22 cellular contexts compared by ENCODE assay signal in the genomic region with DNA sequence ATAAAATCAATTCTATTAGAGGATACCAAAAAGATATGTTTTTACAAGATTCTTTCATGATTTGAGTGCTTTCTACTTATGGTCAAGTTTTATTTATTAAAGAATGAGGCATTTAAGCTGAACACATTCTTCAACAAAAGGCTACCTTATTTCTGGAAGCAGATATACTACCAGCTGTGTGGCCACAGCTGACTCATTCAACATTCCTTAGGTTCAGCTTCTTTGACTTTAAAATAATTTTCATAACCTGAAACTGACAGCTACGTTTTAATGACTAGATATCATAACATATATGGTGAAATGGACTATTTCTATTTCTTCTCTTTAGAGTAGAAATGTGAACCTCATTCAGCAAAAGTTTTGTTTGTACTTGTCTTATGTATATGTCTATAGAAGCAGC.
A peak's percentile ranks its signal among the peaks of the same experiment; 100 is the strongest.
DNase-seq lines count a peak whose midpoint lies in the region; FAIRE-seq and TF ChIP-seq lines count a peak whose summit lies in the region.
"Had no signal": no experiment of that assay in that cellular context is flagged by ENCODE, and none has a peak within 500 bp of the region (broad histone marks: within the 10 kb centered on the region; RNA-seq: fewer than 3 reads in every experiment).

No MANE protein-coding gene starts in this region.

- H3K36me3 ChIP-seq in bronchial epithelial cell (ENCODE audit: control insufficient read depth, insufficient read depth, low read length) = no peaks in the 10 kb centered on the region
- H3K36me3 ChIP-seq: esophagus muscularis mucosa, lower lobe of right lung, right atrium auricular region, tibial nerve had no signal

- no peaks in the 10 kb centered on the region for H3K9me3 Mint-ChIP-seq in endothelial cell (ENCODE audit: unreplicated experiment)
- H3K9me3 Mint-ChIP-seq: dendritic cell treated with granulocyte-macrophage colony-stimulating factor and Interleukin-4, amounts not matched to agents 40 ng/mL and 50 ng/mL, for 4 days had no signal

- H3K4me3 Mint-ChIP-seq in endothelial cell (ENCODE audit: unreplicated experiment) = no peak overlapping the region
- H3K4me3 Mint-ChIP-seq: activated CD4-positive, alpha-beta memory T cell treated with anti-CD3 and anti-CD28 coated beads, Interleukin-2, amount 10 ng/mL, durations not matched to agents 7 days and 5 days; dendritic cell treated with granulocyte-macrophage colony-stimulating factor and Interleukin-4, amounts not matched to agents 40 ng/mL and 50 ng/mL, for 4 days; natural killer cell had no signal

- no peaks in the 10 kb centered on the region for H3K27me3 ChIP-seq in bronchial epithelial cell (ENCODE audit: control insufficient read depth, insufficient read depth, low read length)
- H3K27me3 ChIP-seq: esophagus muscularis mucosa, right atrium auricular region, tibial nerve had no signal

- FAIRE-seq in bronchial epithelial cell (lab: Jason Lieb, UNC) = no peak
- FAIRE-seq: TTC549 had no signal

- H3K27me3 Mint-ChIP-seq in endothelial cell (ENCODE audit: unreplicated experiment) = peaks cover 1% of the 10 kb centered on the region
- H3K27me3 Mint-ChIP-seq: activated CD4-positive, alpha-beta memory T cell treated with anti-CD3 and anti-CD28 coated beads, Interleukin-2, amount 10 ng/mL, durations not matched to agents 7 days and 5 days; dendritic cell treated with granulocyte-macrophage colony-stimulating factor and Interleukin-4, amounts not matched to agents 40 ng/mL and 50 ng/mL, for 4 days had no signal

- H3K27ac Mint-ChIP-seq in endothelial cell (ENCODE audit: unreplicated experiment) = no peak overlapping the region
- H3K27ac Mint-ChIP-seq: activated CD4-positive, alpha-beta memory T cell treated with anti-CD3 and anti-CD28 coated beads, Interleukin-2, amount 10 ng/mL, durations not matched to agents 7 days and 5 days; dendritic cell treated with granulocyte-macrophage colony-stimulating factor and Interleukin-4, amounts not matched to agents 40 ng/mL and 50 ng/mL, for 4 days; natural killer cell had no signal

- peak; percentile 39 for DNase-seq in AG08396 (ENCODE audit: low spot score)
- DNase-seq in LHCN-M2 (ENCODE audit: low read depth) = peak; percentile 86
- DNase-seq in bronchial epithelial cell (ENCODE audit: low read depth) = peak; percentile 46
- peak; percentile 39 for DNase-seq in kidney tubule cell (ENCODE audit: low spot score)
- DNase-seq in occipital lobe (lab: John Stamatoyannopoulos, UW) = no peak
- no peak for DNase-seq in NCI-H526 treated with DMSO at 0.1 percent for 48 hours (lab: John Stamatoyannopoulos, UW)
- no peak for DNase-seq in activated naive CD4-positive, alpha-beta T cell treated with anti-CD3 and anti-CD28 coated beads, Interleukin-2, amount 50 U/mL, for 16 hours
- DNase-seq in endothelial cell (ENCODE audit: low spot score) = no peak
- DNase-seq: activated CD4-positive, alpha-beta memory T cell treated with anti-CD3 and anti-CD28 coated beads, Interleukin-2, amount 10 ng/mL, durations not matched to agents 7 days and 5 days; AML-193; lower lobe of right lung; natural killer cell; NCI-H1436 treated with DMSO at 0.1 percent for 48 hours; NCI-H2227 treated with DMSO at 0.1 percent for 48 hours; NK-92 treated with Interleukin-12 subunit alpha and Interleukin-12 subunit beta, amount 100 ng/mL, for 24 hours; stimulated activated CD4-positive, alpha-beta T cell treated with anti-CD3 and anti-CD28 coated beads, Interleukin-4, amount 100 ng/mL, for 1 hour had no signal

- H3K36me3 Mint-ChIP-seq in endothelial cell (ENCODE audit: low read depth, unreplicated experiment) = no peaks in the 10 kb centered on the region
- H3K36me3 Mint-ChIP-seq: natural killer cell had no signal

- TF ChIP-seq CTCF in bronchial epithelial cell (IDR thresholded peaks at IDR 0.05; ENCODE audit: insufficient read depth, low read length, severe bottlenecking) = no peak
- no peak for TF ChIP-seq CTCF in endothelial cell (IDR thresholded peaks at IDR 0.05; ENCODE audit: unreplicated experiment)

- H3K4me1 Mint-ChIP-seq in endothelial cell (ENCODE audit: unreplicated experiment) = no peaks in the 10 kb centered on the region
- H3K4me1 Mint-ChIP-seq: activated CD4-positive, alpha-beta memory T cell treated with anti-CD3 and anti-CD28 coated beads, Interleukin-2, amount 10 ng/mL, durations not matched to agents 7 days and 5 days; natural killer cell had no signal

- H3K4me3 ChIP-seq in bronchial epithelial cell (ENCODE audit: low read depth, low read length) = no peak overlapping the region
- H3K4me3 ChIP-seq: esophagus muscularis mucosa, lower lobe of right lung, right atrium auricular region, SK-N-MC, tibial nerve had no signal

Comparison
In these comparisons a context has a peak if more than half of its experiments do, and no peak if none do; other contexts are left out.
1. DNase-seq: peak in AG08396 (single experiment), LHCN-M2 (single experiment), bronchial epithelial cell (single experiment) and kidney tubule cell (single experiment); none in occipital lobe (single experiment), NCI-H526 treated with DMSO at 0.1 percent for 48 hours (single experiment), activated naive CD4-positive, alpha-beta T cell treated with anti-CD3 and anti-CD28 coated beads, Interleukin-2, amount 50 U/mL, for 16 hours (single experiment) and endothelial cell (single experiment).